Comparison of ENCODE assay signal across 11 cellular contexts in genomic region chr10:101244321-101245050, GRCh38. TPM values are rescaled to one million over a fixed set of nuclear protein-coding genes. Genes with fewer than 3 reads are reported as not detected.
DNase-seq lines count a peak whose midpoint lies in the region; ATAC-seq and TF ChIP-seq lines count a peak whose summit lies in the region.
"Had no signal": no experiment of that assay in that cellular context is flagged by ENCODE, and none has a peak within 500 bp of the region (broad histone marks: within the 10 kb centered on the region; RNA-seq: fewer than 3 reads in every experiment).

No MANE protein-coding gene starts in this region.

- no peak overlapping the region for H3K4me3 ChIP-seq in osteoblast (ENCODE audit: insufficient read depth, low read length)
- H3K4me3 ChIP-seq in aorta (ENCODE audit: low read length in 2 of 2): no peak overlapping the region
- H3K4me3 ChIP-seq: sigmoid colon had no signal

- no peaks in the 10 kb centered on the region for H3K79me2 ChIP-seq in osteoblast (ENCODE audit: insufficient read depth, low read length)

- intact Hi-C loops in aorta (cut with DNase I): no loop called here

- 38 to 52% methylated on average over 9 of the region's 9 CpGs for WGBS in aorta, 2 donors

- peak; percentile 47 for DNase-seq in EL
- DNase-seq in HT1080 (ENCODE audit: low read depth): peak; percentile 80
- peak; percentile 32 for DNase-seq in astrocyte of the hippocampus (ENCODE audit: low read depth, low spot score)
- peak; percentile 89 for DNase-seq in osteoblast (ENCODE audit: insufficient read length, low spot score, missing footprints)
- DNase-seq in aorta: no peak
- DNase-seq in SIG-M5 (lab: John Stamatoyannopoulos, UW): no peak
- DNase-seq: left colon; naive thymus-derived CD8-positive, alpha-beta T cell; RPMI8226; sigmoid colon had no signal

- H2AFZ ChIP-seq in osteoblast (ENCODE audit: low read length): no peak overlapping the region

- H3K4me2 ChIP-seq in osteoblast (ENCODE audit: insufficient read depth, low read length): no peak overlapping the region

- H3K9me3 ChIP-seq in osteoblast (ENCODE audit: low read depth, low read length): no peaks in the 10 kb centered on the region
- no peaks in the 10 kb centered on the region for H3K9me3 ChIP-seq in aorta (ENCODE audit: control insufficient read depth, low read length)
- H3K9me3 ChIP-seq: sigmoid colon had no signal

- H3K36me3 ChIP-seq in osteoblast (ENCODE audit: insufficient read depth, low read length): no peaks in the 10 kb centered on the region
- H3K36me3 ChIP-seq in aorta (ENCODE audit: control insufficient read depth in 1 of 2, insufficient read depth in 2 of 2, low read length in 1 of 2): no peaks in the 10 kb centered on the region
- H3K36me3 ChIP-seq: sigmoid colon had no signal

- H3K4me1 ChIP-seq in osteoblast (ENCODE audit: insufficient read depth, low read length): no peaks in the 10 kb centered on the region
- no peaks in the 10 kb centered on the region for H3K4me1 ChIP-seq in aorta (ENCODE audit: control insufficient read depth in 1 of 2, insufficient read depth in 2 of 2, low read length in 2 of 2)

- ATAC-seq in aorta (ENCODE audit: low FRiP score): no peak
- no peak for ATAC-seq in HG02759 (IDR thresholded peaks at IDR 0.05; ENCODE audit: unreplicated experiment)
- ATAC-seq: left colon; naive thymus-derived CD8-positive, alpha-beta T cell had no signal

- no peaks in the 10 kb centered on the region for H4K20me1 ChIP-seq in osteoblast (ENCODE audit: insufficient read depth, low read length)

- H3K27me3 ChIP-seq in osteoblast (ENCODE audit: insufficient read depth, low read length): peaks cover 53% of the 10 kb centered on the region
- H3K27me3 ChIP-seq in aorta (ENCODE audit: control insufficient read depth in 1 of 2, insufficient read depth in 2 of 2, low read length in 1 of 2): no peaks in the 10 kb centered on the region

- H3K27ac ChIP-seq in osteoblast (ENCODE audit: low read depth, low read length): no peak overlapping the region
- no peak overlapping the region for H3K27ac ChIP-seq in aorta (ENCODE audit: low read depth in 1 of 2, low read length in 2 of 2)
- H3K27ac ChIP-seq: sigmoid colon had no signal

- no peak for TF ChIP-seq CTCF in osteoblast (IDR thresholded peaks at IDR 0.05; ENCODE audit: extremely low read depth, low read depth, low read length)

RNA-seq across cellular contexts. Expression of gene LBX1, which starts 15.2 kb away (rescaled TPM):
- not detected in 2 replicates for total RNA-seq in HT1080 (2014; rRNA removed; shearing (Covaris generic))
- polyA plus RNA-seq in HT1080 (2015; cell fraction: cytosol; rRNA removed): not detected in 2 replicates
- not detected in 2 replicates for polyA plus RNA-seq in HT1080 (2015; cell fraction: nucleus; rRNA removed)
- total RNA-seq in osteoblast (not detected in 2 replicates), aorta (not detected)
- polyA plus RNA-seq in aorta: not detected
- total RNA-seq: left colon; naive thymus-derived CD8-positive, alpha-beta T cell; sigmoid colon had no signal
- polyA plus RNA-seq: naive thymus-derived CD8-positive, alpha-beta T cell; sigmoid colon had no signal

Comparison
In these comparisons a context has a peak if more than half of its experiments do, and no peak if none do; other contexts are left out.
1. DNase-seq: peak in EL (single experiment), HT1080 (single experiment), astrocyte of the hippocampus (single experiment) and osteoblast (single experiment); none in aorta (0 of 2) and SIG-M5 (single experiment).